ENCODE assay signal across 28 cellular contexts in genomic region chr3:180932819-180933218, GRCh38.
"Had no signal": no experiment of that assay in that cellular context is flagged by ENCODE, and none has a peak within 500 bp of the region (broad histone marks: within the 10 kb centered on the region; RNA-seq: fewer than 3 reads in every experiment).

No MANE protein-coding gene starts in this region.

- DNase-seq: activated CD4-positive, alpha-beta T cell treated with anti-CD3 and anti-CD28 coated beads, Interleukin-2, amount 50 U/mL, for 4 hours; activated CD8-positive, alpha-beta memory T cell treated with anti-CD3 and anti-CD28 coated beads for 24 hours; activated CD8-positive, alpha-beta memory T cell treated with anti-CD3 and anti-CD28 coated beads, Interleukin-2, amount 50 U/mL, for 48 hours; activated gamma-delta T cell; activated naive CD4-positive, alpha-beta T cell treated with anti-CD3 and anti-CD28 coated beads, Interleukin-2, amount 50 U/mL, for 16 hours; aorta; brain microvascular endothelial cell; central memory CD4-positive, alpha-beta T cell; dermis blood vessel endothelial cell; effector CD8-positive, alpha-beta T cell; erythroblast; foreskin melanocyte; glutamatergic neuron; hippocampal formation; kidney glomerular epithelial cell; left ventricle myocardium inferior; occipital lobe; retina; stimulated activated CD4-positive, alpha-beta T cell treated with anti-CD3 and anti-CD28 coated beads, Interleukin-12 subunit alpha, Interleukin-12 subunit beta, amount 100 ng/mL, for 4 hours; stimulated activated CD4-positive, alpha-beta T cell treated with anti-CD3 and anti-CD28 coated beads, Interleukin-4, amount 100 ng/mL, for 4 hours; substantia nigra; T-helper 1 cell; T-helper 9 cell; thyroid gland; upper lobe of right lung had no signal

- H3K27ac Mint-ChIP-seq: activated T-helper 1 cell treated with anti-CD3 and anti-CD28 coated beads, Interleukin-12 subunit alpha, Interleukin-12 subunit beta, Interleukin-2, Interleukin-4 antibody, amounts not matched to agents 30 ng/mL and 10 ng/mL and 1 ng/mL, durations not matched to agents 14 hours and 24 hours and 36 hours had no signal

- H3K4me3 ChIP-seq: left ventricle myocardium inferior, thyroid gland, upper lobe of right lung had no signal

- H3K27ac ChIP-seq: brain microvascular endothelial cell, left ventricle myocardium inferior, thyroid gland, upper lobe of right lung had no signal

- H3K9me3 Mint-ChIP-seq: activated T-helper 1 cell treated with anti-CD3 and anti-CD28 coated beads, Interleukin-12 subunit alpha, Interleukin-12 subunit beta, Interleukin-2, Interleukin-4 antibody, amounts not matched to agents 30 ng/mL and 10 ng/mL and 1 ng/mL, durations not matched to agents 14 hours and 24 hours and 36 hours; stimulated activated naive CD8-positive, alpha-beta T cell treated with anti-CD3 and anti-CD28 coated beads, Interleukin-15, Interleukin-2, amounts not matched to agents 100 ng/mL and 50 ng/mL, for 24 hours had no signal

- H3K4me1 ChIP-seq: upper lobe of right lung had no signal

- H3K9me3 ChIP-seq: thyroid gland, upper lobe of right lung had no signal

- H3K27me3 Mint-ChIP-seq: stimulated activated naive CD8-positive, alpha-beta T cell treated with anti-CD3 and anti-CD28 coated beads, Interleukin-15, Interleukin-2, amounts not matched to agents 100 ng/mL and 50 ng/mL, for 24 hours had no signal

- H3K4me3 Mint-ChIP-seq: activated T-helper 1 cell treated with anti-CD3 and anti-CD28 coated beads, Interleukin-12 subunit alpha, Interleukin-12 subunit beta, Interleukin-2, Interleukin-4 antibody, amounts not matched to agents 30 ng/mL and 10 ng/mL and 1 ng/mL, durations not matched to agents 14 hours and 24 hours and 36 hours; mesothelial cell of epicardium; stimulated activated naive CD8-positive, alpha-beta T cell treated with anti-CD3 and anti-CD28 coated beads, Interleukin-15, Interleukin-2, amounts not matched to agents 100 ng/mL and 50 ng/mL, for 24 hours had no signal

- H3K27me3 ChIP-seq: brain microvascular endothelial cell, thyroid gland, upper lobe of right lung had no signal

- ATAC-seq: upper lobe of right lung had no signal
